In genomic region chr2:161244387-161245236, GRCh38 we compare ENCODE assay signal across 8 cellular contexts.
DNase-seq lines count a peak whose midpoint lies in the region; ATAC-seq, FAIRE-seq and TF ChIP-seq lines count a peak whose summit lies in the region.
"Not testable (repeated sequence)": the region's sequence is repeated elsewhere in the genome, so short reads cannot be mapped to it uniquely, and the experiment has no call there.

No MANE protein-coding gene starts in this region.

- H3K27ac ChIP-seq in RWPE1 = peak overlapping the region; percentile 56
- not testable (repeated sequence) for H3K27ac ChIP-seq in endothelial cell of umbilical vein (ENCODE audit: insufficient read depth, low read depth, low read length)
- peak overlapping the region; percentile 68 for H3K27ac ChIP-seq in muscle layer of duodenum (ENCODE audit: low read length)
- peak overlapping the region in 4 of 5 donors; percentile 44 to 66 (median 48) for H3K27ac ChIP-seq in stomach

- not testable (repeated sequence) for TF ChIP-seq EP300 in stomach (IDR thresholded peaks at IDR 0.05)

- intact Hi-C loops in endothelial cell of umbilical vein (cut with micrococcal nuclease); stomach (cut with DNase I; ENCODE audit: low total_unique reads): not testable (repeated sequence)

- H3K36me3 ChIP-seq in endothelial cell of umbilical vein (ENCODE audit: control insufficient read depth in 2 of 2, extremely low read depth in 1 of 2, insufficient read depth in 2 of 2, low read length in 2 of 2); muscle layer of duodenum (ENCODE audit: control insufficient read depth in 1 of 2, insufficient read depth in 2 of 2, low read length in 2 of 2); stomach: not testable (repeated sequence)

- H3K9me3 Mint-ChIP-seq in activated T-cell treated with anti-CD3 and anti-CD28 coated beads, Interleukin-2, amount 50 U/mL, for 24 hours = not testable (repeated sequence)

- peak overlapping the region; percentile 97 for H3K27ac Mint-ChIP-seq in activated T-cell treated with anti-CD3 and anti-CD28 coated beads, Interleukin-2, amount 50 U/mL, for 24 hours

- not testable (repeated sequence) for H3K4me3 ChIP-seq in endothelial cell of umbilical vein (replicated peaks in 1 of 3; ENCODE audit: insufficient read depth in 1 of 3, low read depth in 1 of 3, low read length in 3 of 3)
- H3K4me3 ChIP-seq in muscle layer of duodenum (ENCODE audit: low read depth in 1 of 2, low read length in 2 of 2) = peak overlapping the region in 1 of 2 donors; percentile 49
- H3K4me3 ChIP-seq in stomach = peak overlapping the region; percentile 27 to 45 (median 41)

- CTCF ChIA-PET in RWPE1 (lab: Yijun Ruan, JAX); endothelial cell of umbilical vein (lab: Charles Lee): not testable (repeated sequence)

- DNase-seq in RWPE1 (ENCODE audit: low spot score) (peak; percentile 35), stomach (peak; percentile 48)
- DNase-seq in activated T-cell treated with anti-CD3 and anti-CD28 coated beads, Interleukin-2, amount 50 U/mL, for 24 hours = peak; percentile 78
- DNase-seq in endothelial cell of umbilical vein (ENCODE audit: low read depth, low spot score) = not testable (repeated sequence)

- H3K4me2 ChIP-seq in endothelial cell of umbilical vein (ENCODE audit: insufficient read depth, low read length) = not testable (repeated sequence)

- not testable (repeated sequence) for TF ChIP-seq CTCF in RWPE1 (conservative IDR thresholded peaks at IDR 0.05; ENCODE audit: low read depth); endothelial cell of umbilical vein (IDR thresholded peaks at IDR 0.05; ENCODE audit: extremely low read depth in 1 of 2, insufficient read depth in 1 of 2, low read depth in 1 of 2, low read length in 2 of 2); stomach (IDR thresholded peaks at IDR 0.05)

- H3K9me1 ChIP-seq in endothelial cell of umbilical vein (replicated peaks; ENCODE audit: control insufficient read depth, extremely low read depth, insufficient read depth, low read length) = not testable (repeated sequence)

- ATAC-seq in GM18498 (IDR thresholded peaks at IDR 0.05; ENCODE audit: unreplicated experiment) (peak; percentile 92), GM21723 (IDR thresholded peaks at IDR 0.05; ENCODE audit: unreplicated experiment) (peak; percentile 89), HG03520 (IDR thresholded peaks at IDR 0.05; ENCODE audit: unreplicated experiment) (peak; percentile 84)

- peaks cover 63% of the 10 kb centered on the region for H3K4me1 Mint-ChIP-seq in activated T-cell treated with anti-CD3 and anti-CD28 coated beads, Interleukin-2, amount 50 U/mL, for 24 hours (ENCODE audit: low read depth)

- H2AFZ ChIP-seq in endothelial cell of umbilical vein (ENCODE audit: low read depth, low read length) = peak overlapping the region; percentile 48

- not testable (repeated sequence) for H3K4me1 ChIP-seq in endothelial cell of umbilical vein (ENCODE audit: control insufficient read depth, extremely low read depth, insufficient read depth, low read length); muscle layer of duodenum (ENCODE audit: control insufficient read depth in 1 of 2, insufficient read depth in 2 of 2, low read length in 2 of 2); stomach

- not testable (repeated sequence) for H4K20me1 ChIP-seq in endothelial cell of umbilical vein (replicated peaks; ENCODE audit: control insufficient read depth, extremely low read depth, insufficient read depth, low read length)

- dilution Hi-C loops in endothelial cell of umbilical vein (cut with MboI; ENCODE audit: extremely low pct_ligation_motif_present, low sequenced_read_pairs) = not testable (repeated sequence)

- peaks cover 24% of the 10 kb centered on the region for H3K36me3 Mint-ChIP-seq in activated T-cell treated with anti-CD3 and anti-CD28 coated beads, Interleukin-2, amount 50 U/mL, for 24 hours (ENCODE audit: low read depth)

- peak overlapping the region; percentile 89 for H3K4me3 Mint-ChIP-seq in activated T-cell treated with anti-CD3 and anti-CD28 coated beads, Interleukin-2, amount 50 U/mL, for 24 hours

- not testable (repeated sequence) for FAIRE-seq in endothelial cell of umbilical vein (lab: Jason Lieb, UNC)

- not testable (repeated sequence) for H3K27me3 Mint-ChIP-seq in activated T-cell treated with anti-CD3 and anti-CD28 coated beads, Interleukin-2, amount 50 U/mL, for 24 hours

- TF ChIP-seq POLR2A in endothelial cell of umbilical vein (IDR thresholded peaks at IDR 0.05; ENCODE audit: low read depth, low read length); stomach (IDR thresholded peaks at IDR 0.05): not testable (repeated sequence)

- POLR2A ChIA-PET in RWPE1 (lab: Yijun Ruan, JAX; ENCODE audit: low non-redundant PET); endothelial cell of umbilical vein (lab: Charles Lee): not testable (repeated sequence)

- not testable (repeated sequence) for H3K9ac ChIP-seq in endothelial cell of umbilical vein (replicated peaks; ENCODE audit: extremely low read depth, insufficient read depth, low read length)

- not testable (repeated sequence) for H3K27me3 ChIP-seq in endothelial cell of umbilical vein (ENCODE audit: control insufficient read depth in 2 of 2, insufficient read depth in 2 of 2, low read length in 2 of 2); muscle layer of duodenum (ENCODE audit: low read depth, low read length)
- peaks cover 0 to 14% (median 0%) of the 10 kb centered on the region in 3 donors for H3K27me3 ChIP-seq in stomach

- not testable (repeated sequence) for BruUV-seq in endothelial cell of umbilical vein (replicated peaks; lab: Mats Ljungman, UMichigan)

- H3K9me3 ChIP-seq in endothelial cell of umbilical vein (replicated peaks; ENCODE audit: control insufficient read depth, insufficient read depth, low read length); muscle layer of duodenum (ENCODE audit: control insufficient read depth in 1 of 2, low read length in 2 of 2); stomach: not testable (repeated sequence)

- not testable (repeated sequence) for H3K79me2 ChIP-seq in endothelial cell of umbilical vein (ENCODE audit: control insufficient read depth, insufficient read depth, low read length)

- WGBS in stomach, 5 donors = 25 to 43% (median 33%) methylated on average over 16 to 47 of the region's 53 CpGs
